In genomic region chr1:223257856-223258255, GRCh38 we compare ENCODE assay signal across 30 cellular contexts.
"Had no signal": no experiment of that assay in that cellular context is flagged by ENCODE, and none has a peak within 500 bp of the region (broad histone marks: within the 10 kb centered on the region; RNA-seq: fewer than 3 reads in every experiment).

No MANE protein-coding gene starts in this region.

- H3K9me2 ChIP-seq: SK-N-SH had no signal

- H3K27ac Mint-ChIP-seq: activated CD4-positive, alpha-beta T cell treated with anti-CD3 and anti-CD28 coated beads for 36 hours; activated CD4-positive, alpha-beta T cell treated with anti-CD3 and anti-CD28 coated beads, Interleukin-2, amount 10 ng/mL, durations not matched to agents 7 days and 5 days; activated CD8-positive, alpha-beta T cell treated with anti-CD3 and anti-CD28 coated beads, Interleukin-2, amount 10 ng/mL, durations not matched to agents 7 days and 5 days; activated naive CD4-positive, alpha-beta T cell treated with anti-CD3 and anti-CD28 coated beads, Interleukin-2, amount 50 U/mL, for 24 hours; activated naive CD8-positive, alpha-beta T cell treated with anti-CD3 and anti-CD28 coated beads, Interleukin-2, amount 10 ng/mL, durations not matched to agents 7 days and 5 days; activated T-cell treated with anti-CD3 and anti-CD28 coated beads, Interleukin-2, amount 50 U/mL, for 24 hours; activated T-helper 2 cell treated with anti-CD3 and anti-CD28 coated beads, Interferon-gamma antibody, Interleukin-2, Interleukin-4, amounts not matched to agents 10 μg/mL and 5 μg/mL and 100 μg/mL, durations not matched to agents 14 hours and 24 hours and 36 hours; T-helper 1 cell treated with Interleukin-12 subunit alpha and Interleukin-12 subunit beta and Interleukin-4 antibody, amounts not matched to agents 30 μg/mL and 1 μg/mL, for 36 hours; T-helper 2 cell treated with Interferon-gamma antibody and Interleukin-4, amounts not matched to agents 5 μg/mL and 100 μg/mL, for 36 hours; WTC11 had no signal

- H3K4me3 Mint-ChIP-seq: activated CD4-positive, alpha-beta T cell treated with anti-CD3 and anti-CD28 coated beads for 36 hours; activated CD4-positive, alpha-beta T cell treated with anti-CD3 and anti-CD28 coated beads, Interleukin-2, amount 10 ng/mL, durations not matched to agents 7 days and 5 days; activated CD8-positive, alpha-beta T cell treated with anti-CD3 and anti-CD28 coated beads, Interleukin-2, amount 10 ng/mL, durations not matched to agents 7 days and 5 days; activated naive CD4-positive, alpha-beta T cell treated with anti-CD3 and anti-CD28 coated beads, Interleukin-2, amount 50 U/mL, for 24 hours; activated naive CD8-positive, alpha-beta T cell treated with anti-CD3 and anti-CD28 coated beads, Interleukin-2, amount 10 ng/mL, durations not matched to agents 7 days and 5 days; activated T-cell treated with anti-CD3 and anti-CD28 coated beads, Interleukin-2, amount 50 U/mL, for 24 hours; T-helper 1 cell treated with Interleukin-12 subunit alpha and Interleukin-12 subunit beta and Interleukin-4 antibody, amounts not matched to agents 30 μg/mL and 1 μg/mL, for 36 hours; T-helper 2 cell treated with Interferon-gamma antibody and Interleukin-4, amounts not matched to agents 5 μg/mL and 100 μg/mL, for 36 hours; WTC11 had no signal

- H3K27me3 ChIP-seq: body of pancreas, breast epithelium, Peyer's patch, SJSA1 had no signal

- H3K4me1 ChIP-seq: body of pancreas, breast epithelium, Peyer's patch had no signal

- H3K36me3 ChIP-seq: breast epithelium, Peyer's patch, SJSA1 had no signal

- H3K36me3 Mint-ChIP-seq: activated naive CD4-positive, alpha-beta T cell treated with anti-CD3 and anti-CD28 coated beads, Interleukin-2, amount 50 U/mL, for 24 hours; activated naive CD8-positive, alpha-beta T cell treated with anti-CD3 and anti-CD28 coated beads, Interleukin-2, amount 10 ng/mL, durations not matched to agents 7 days and 5 days; WTC11 had no signal

- H3K4me3 ChIP-seq: body of pancreas, breast epithelium, Peyer's patch, SJSA1 had no signal

- H3K4me2 ChIP-seq: KMS-11, SK-N-SH had no signal

- H3K9me3 Mint-ChIP-seq: activated CD4-positive, alpha-beta T cell treated with anti-CD3 and anti-CD28 coated beads, Interleukin-2, amount 10 ng/mL, durations not matched to agents 7 days and 5 days; activated naive CD4-positive, alpha-beta T cell treated with anti-CD3 and anti-CD28 coated beads, Interleukin-2, amount 50 U/mL, for 24 hours; activated naive CD8-positive, alpha-beta T cell treated with anti-CD3 and anti-CD28 coated beads, Interleukin-2, amount 10 ng/mL, durations not matched to agents 7 days and 5 days; activated T-cell treated with anti-CD3 and anti-CD28 coated beads, Interleukin-2, amount 50 U/mL, for 24 hours; activated T-helper 2 cell treated with anti-CD3 and anti-CD28 coated beads, Interferon-gamma antibody, Interleukin-2, Interleukin-4, amounts not matched to agents 10 μg/mL and 5 μg/mL and 100 μg/mL, durations not matched to agents 14 hours and 24 hours and 36 hours; T-helper 1 cell treated with Interleukin-12 subunit alpha and Interleukin-12 subunit beta and Interleukin-4 antibody, amounts not matched to agents 30 μg/mL and 1 μg/mL, for 36 hours; T-helper 2 cell treated with Interferon-gamma antibody and Interleukin-4, amounts not matched to agents 5 μg/mL and 100 μg/mL, for 36 hours; WTC11 had no signal

- H3K4me1 Mint-ChIP-seq: activated CD4-positive, alpha-beta T cell treated with anti-CD3 and anti-CD28 coated beads, Interleukin-2, amount 10 ng/mL, durations not matched to agents 7 days and 5 days; activated naive CD8-positive, alpha-beta T cell treated with anti-CD3 and anti-CD28 coated beads, Interleukin-2, amount 10 ng/mL, durations not matched to agents 7 days and 5 days had no signal

- H3K9me3 ChIP-seq: body of pancreas, breast epithelium, Peyer's patch, SJSA1, SK-N-SH had no signal

- H3K27me3 Mint-ChIP-seq: activated CD4-positive, alpha-beta T cell treated with anti-CD3 and anti-CD28 coated beads for 36 hours; activated naive CD4-positive, alpha-beta T cell treated with anti-CD3 and anti-CD28 coated beads, Interleukin-2, amount 50 U/mL, for 24 hours; activated T-cell treated with anti-CD3 and anti-CD28 coated beads, Interleukin-2, amount 50 U/mL, for 24 hours had no signal

- DNase-seq: activated CD4-positive, alpha-beta T cell treated with anti-CD3 and anti-CD28 coated beads for 36 hours; activated CD4-positive, alpha-beta T cell treated with anti-CD3 and anti-CD28 coated beads, Interleukin-2, amount 10 ng/mL, durations not matched to agents 7 days and 5 days; activated CD4-positive, alpha-beta T cell treated with anti-CD3 and anti-CD28 coated beads, Interleukin-2, amount 50 U/mL, for 48 hours; activated CD8-positive, alpha-beta T cell treated with anti-CD3 and anti-CD28 coated beads, Interleukin-2, amount 10 ng/mL, durations not matched to agents 7 days and 5 days; activated gamma-delta T cell; activated naive CD4-positive, alpha-beta T cell treated with Interleukin-2 at 50 U/mL for 16 hours; activated naive CD8-positive, alpha-beta T cell treated with anti-CD3 and anti-CD28 coated beads, Interleukin-2, amount 10 ng/mL, durations not matched to agents 7 days and 5 days; activated T-cell treated with anti-CD3 and anti-CD28 coated beads, Interleukin-2, amount 50 U/mL, for 24 hours; amygdala; body of pancreas; NCI-H1092 treated with DMSO at 0.1 percent for 48 hours; NCI-H146; NCI-H187; NCI-H2029 treated with DMSO at 0.1 percent for 48 hours; NCI-H2107; NCI-H226; NCI-H524 treated with DMSO at 0.1 percent for 48 hours; Peyer's patch; RPMI8226; SHP77 treated with DMSO at 0.1 percent for 48 hours; SK-N-SH had no signal

- ATAC-seq: activated CD4-positive, alpha-beta T cell treated with anti-CD3 and anti-CD28 coated beads for 36 hours; activated CD4-positive, CD25-positive, alpha-beta regulatory T cell treated with anti-CD3 and anti-CD28 coated beads, Interleukin-2, amount 50 U/mL, for 24 hours; activated CD8-positive, alpha-beta T cell treated with anti-CD3 and anti-CD28 coated beads, Interleukin-2, amount 10 ng/mL, durations not matched to agents 7 days and 5 days; body of pancreas; WTC11 had no signal

- H3K27ac ChIP-seq: body of pancreas, breast epithelium, KMS-11, Peyer's patch, SJSA1 had no signal
